Comparison of ENCODE assay signal across 1 cellular context in genomic region chr21:14095021-14095420, GRCh38.
TF ChIP-seq lines count a peak whose summit lies in the region.

No MANE protein-coding gene starts in this region.

TF ChIP-seq in GM12878, 131 proteins besides CTCF, POLR2A, EP300 and RAD21 (continued from another document):
- TF ChIP-seq, protein P1, sequence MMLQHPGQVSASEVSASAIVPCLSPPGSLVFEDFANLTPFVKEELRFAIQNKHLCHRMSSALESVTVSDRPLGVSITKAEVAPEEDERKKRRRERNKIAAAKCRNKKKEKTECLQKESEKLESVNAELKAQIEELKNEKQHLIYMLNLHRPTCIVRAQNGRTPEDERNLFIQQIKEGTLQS (IDR thresholded peaks at IDR 0.05; ENCODE audit: borderline replicate concordance, extremely low read depth, low read depth, low read length) = no peak
- TF ChIP-seq JUNB (IDR thresholded peaks at IDR 0.05) = no peak
- TF ChIP-seq CREM (IDR thresholded peaks at IDR 0.05; ENCODE audit: low read depth) = no peak
- no peak for TF ChIP-seq MAX (IDR thresholded peaks at IDR 0.05; ENCODE audit: low read depth, low read length)
- no peak for TF ChIP-seq NFXL1 (IDR thresholded peaks at IDR 0.05; ENCODE audit: borderline replicate concordance)
- no peak for TF ChIP-seq E2F4 (IDR thresholded peaks at IDR 0.05; ENCODE audit: low read depth, low read length)
- no peak for TF ChIP-seq SIX5 (IDR thresholded peaks at IDR 0.05; ENCODE audit: low read depth, low read length, severe bottlenecking)
- TF ChIP-seq RCOR1 (conservative IDR thresholded peaks at IDR 0.05; ENCODE audit: low read depth, low read length) = no peak
- no peak for TF ChIP-seq EGR1 (IDR thresholded peaks at IDR 0.05; ENCODE audit: borderline replicate concordance in 1 of 2, low read depth in 2 of 2, low read length in 2 of 2)
- TF ChIP-seq, protein P2, sequence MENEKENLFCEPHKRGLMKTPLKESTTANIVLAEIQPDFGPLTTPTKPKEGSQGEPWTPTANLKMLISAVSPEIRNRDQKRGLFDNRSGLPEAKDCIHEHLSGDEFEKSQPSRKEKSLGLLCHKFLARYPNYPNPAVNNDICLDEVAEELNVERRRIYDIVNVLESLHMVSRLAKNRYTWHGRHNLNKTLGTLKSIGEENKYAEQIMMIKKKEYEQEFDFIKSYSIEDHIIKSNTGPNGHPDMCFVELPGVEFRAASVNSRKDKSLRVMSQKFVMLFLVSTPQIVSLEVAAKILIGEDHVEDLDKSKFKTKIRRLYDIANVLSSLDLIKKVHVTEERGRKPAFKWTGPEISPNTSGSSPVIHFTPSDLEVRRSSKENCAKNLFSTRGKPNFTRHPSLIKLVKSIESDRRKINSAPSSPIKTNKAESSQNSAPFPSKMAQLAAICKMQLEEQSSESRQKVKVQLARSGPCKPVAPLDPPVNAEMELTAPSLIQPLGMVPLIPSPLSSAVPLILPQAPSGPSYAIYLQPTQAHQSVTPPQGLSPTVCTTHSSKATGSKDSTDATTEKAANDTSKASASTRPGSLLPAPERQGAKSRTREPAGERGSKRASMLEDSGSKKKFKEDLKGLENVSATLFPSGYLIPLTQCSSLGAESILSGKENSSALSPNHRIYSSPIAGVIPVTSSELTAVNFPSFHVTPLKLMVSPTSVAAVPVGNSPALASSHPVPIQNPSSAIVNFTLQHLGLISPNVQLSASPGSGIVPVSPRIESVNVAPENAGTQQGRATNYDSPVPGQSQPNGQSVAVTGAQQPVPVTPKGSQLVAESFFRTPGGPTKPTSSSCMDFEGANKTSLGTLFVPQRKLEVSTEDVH (IDR thresholded peaks at IDR 0.05; ENCODE audit: low read depth, partially characterized antibody) = no peak
- no peak for TF ChIP-seq LARP7 (IDR thresholded peaks at IDR 0.05)
TF ChIP-seq in GM12878: peak in this region for 0.
